24 cellular contexts compared by ENCODE assay signal in the genomic region with DNA sequence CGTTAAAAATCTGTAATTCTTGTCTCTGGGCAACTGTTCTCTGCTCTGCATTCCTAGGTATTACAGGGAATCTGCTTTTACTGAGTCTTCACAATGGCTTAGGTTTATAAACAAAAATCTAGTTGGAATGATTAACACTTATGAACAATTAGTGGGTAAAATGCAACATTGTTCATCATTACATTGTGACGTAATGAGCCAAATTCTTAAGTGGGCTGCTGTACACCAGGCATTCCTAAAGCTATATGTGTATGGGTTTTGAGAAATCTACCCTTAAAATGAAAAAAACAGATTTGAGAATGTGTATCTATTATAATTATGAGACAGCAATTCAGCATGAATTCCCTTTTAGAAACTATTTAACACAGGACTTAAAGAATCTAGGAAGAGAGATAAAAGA. TPM values are rescaled to one million over a fixed set of nuclear protein-coding genes. Genes with fewer than 3 reads are reported as not detected.
"Had no signal": no experiment of that assay in that cellular context is flagged by ENCODE, and none has a peak within 500 bp of the region (broad histone marks: within the 10 kb centered on the region; RNA-seq: fewer than 3 reads in every experiment).

No MANE protein-coding gene starts in this region.

- H3K27me3 ChIP-seq: colonic mucosa, esophagus squamous epithelium, gastrocnemius medialis, heart right ventricle, left lung had no signal

- H3K9me3 ChIP-seq: colonic mucosa, esophagus squamous epithelium, lower lobe of right lung, mucosa of descending colon had no signal

- H3K27ac ChIP-seq: colonic mucosa, epithelial cell of prostate, esophagus squamous epithelium, gastrocnemius medialis, heart right ventricle, left lung, lower lobe of right lung had no signal

- DNase-seq: colonic mucosa; cortex of kidney; effector CD8-positive, alpha-beta T cell; effector memory CD8-positive, alpha-beta T cell; endodermal cell; erythroblast; esophagus squamous epithelium; foreskin fibroblast; foreskin melanocyte; gastrocnemius medialis; glutamatergic neuron; head of caudate nucleus; heart right ventricle; hippocampal formation; left cardiac atrium; left lung; left ventricle myocardium superior; lower lobe of right lung; mesenchymal stem cell; mucosa of descending colon; naive B cell had no signal

- H3K4me1 ChIP-seq: colonic mucosa, esophagus squamous epithelium, gastrocnemius medialis, heart right ventricle, left lung, lower lobe of right lung had no signal

- H3K36me3 ChIP-seq: colonic mucosa, esophagus squamous epithelium, gastrocnemius medialis, heart right ventricle, left lung, lower lobe of right lung had no signal

- H3K4me3 ChIP-seq: colonic mucosa, esophagus squamous epithelium, gastrocnemius medialis, heart right ventricle, left lung, lower lobe of right lung, mucosa of descending colon had no signal

- ATAC-seq: effector memory CD8-positive, alpha-beta T cell; esophagus mucosa; gastrocnemius medialis; heart right ventricle; left cardiac atrium; left lung; left ventricle myocardium superior; lower lobe of right lung; mucosa of descending colon had no signal

RNA-seq across cellular contexts. Expression of a gene that starts 41.5 kb away (rescaled TPM):
- total RNA-seq: dermis microvascular lymphatic vessel endothelial cell had no signal
